Comparison of ENCODE assay signal across 18 cellular contexts in the genomic region with DNA sequence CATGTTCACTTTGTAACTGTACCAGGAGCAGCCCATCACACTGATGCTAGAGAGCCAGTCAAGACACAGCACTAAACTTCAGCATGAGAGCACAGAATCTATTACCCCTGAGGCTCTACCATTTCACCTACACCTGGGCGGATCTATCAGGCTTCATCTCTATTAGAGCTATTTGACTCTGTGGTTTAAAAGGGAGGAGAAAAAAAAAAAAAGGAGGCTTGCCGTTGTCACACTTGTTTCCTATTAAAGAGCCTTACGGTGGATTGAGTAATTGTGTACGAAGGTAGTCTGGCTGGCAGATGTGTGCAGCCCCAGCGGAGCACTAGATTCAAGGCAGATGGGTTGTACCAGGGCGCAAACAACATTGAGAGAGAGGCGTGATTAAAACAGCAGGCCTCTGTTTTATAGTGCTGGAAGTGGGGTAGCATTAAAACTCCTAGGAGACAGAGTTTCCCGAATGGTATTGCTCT.
DNase-seq lines count a peak whose midpoint lies in the region; ATAC-seq, FAIRE-seq and TF ChIP-seq lines count a peak whose summit lies in the region.
"Had no signal": no experiment of that assay in that cellular context is flagged by ENCODE, and none has a peak within 500 bp of the region (broad histone marks: within the 10 kb centered on the region; RNA-seq: fewer than 3 reads in every experiment).

No MANE protein-coding gene starts in this region.

- no peaks in the 10 kb centered on the region for H3K4me1 ChIP-seq in keratinocyte (ENCODE audit: control insufficient read depth, extremely low read depth, insufficient read depth, low read length)
- H3K4me1 ChIP-seq: tibial artery had no signal

- no peak overlapping the region for H3K4me2 ChIP-seq in keratinocyte (ENCODE audit: control insufficient read depth, extremely low read depth, insufficient read depth, low read depth, low read length)

- H3K4me1 Mint-ChIP-seq in HFFc6 (ENCODE audit: low read depth): peaks cover 48% of the 10 kb centered on the region

- H3K36me3 ChIP-seq in keratinocyte (ENCODE audit: control insufficient read depth in 2 of 2, extremely low read depth in 1 of 2, insufficient read depth in 2 of 2, low read length in 2 of 2): no peaks in the 10 kb centered on the region
- H3K36me3 ChIP-seq: tibial artery had no signal

- peak overlapping the region; percentile 30 for H2AFZ ChIP-seq in keratinocyte (ENCODE audit: control insufficient read depth, low read length)

- H3K4me3 ChIP-seq in keratinocyte (ENCODE audit: control insufficient read depth in 2 of 3, extremely low read depth in 1 of 3, insufficient read depth in 2 of 3, low read depth in 1 of 3, low read length in 3 of 3): no peak overlapping the region
- H3K4me3 ChIP-seq: coronary artery, tibial artery had no signal

- H3K36me3 Mint-ChIP-seq in HFFc6 (ENCODE audit: low read depth): peaks cover 15% of the 10 kb centered on the region

- FAIRE-seq in keratinocyte (lab: Jason Lieb, UNC): no peak
- FAIRE-seq in HTR-8/SVneo (lab: Jason Lieb, UNC): no peak
- FAIRE-seq: GM12892, RCC 7860 had no signal

- no peak for TF ChIP-seq CTCF in AG09319 (IDR thresholded peaks at IDR 0.05; ENCODE audit: low read depth, low read length)
- TF ChIP-seq CTCF in HFFc6 (IDR thresholded peaks at IDR 0.05): no peak
- TF ChIP-seq CTCF in keratinocyte (optimal IDR thresholded peaks at IDR 0.05 in 1 of 3, IDR thresholded peaks at IDR 0.05 in 1 of 3, conservative IDR thresholded peaks at IDR 0.05 in 1 of 3; ENCODE audit: extremely low read depth in 1 of 3, insufficient read depth in 2 of 3, low read length in 3 of 3): no peak

- no peaks in the 10 kb centered on the region for H3K79me2 ChIP-seq in keratinocyte (ENCODE audit: control insufficient read depth, insufficient read depth, low read length)

- no peaks in the 10 kb centered on the region for H4K20me1 ChIP-seq in keratinocyte (ENCODE audit: control insufficient read depth, extremely low read depth, insufficient read depth, low read length)

- no peaks in the 10 kb centered on the region for H3K9me1 ChIP-seq in keratinocyte (ENCODE audit: control insufficient read depth, extremely low read depth, insufficient read depth, low read length)

- H3K9me3 Mint-ChIP-seq in HFFc6: no peaks in the 10 kb centered on the region
- H3K9me3 Mint-ChIP-seq: activated T-cell treated with anti-CD3 and anti-CD28 coated beads, Interleukin-2, amount 50 U/mL, for 72 hours had no signal

- H3K9me3 ChIP-seq in keratinocyte (ENCODE audit: control insufficient read depth, low read depth, low read length): no peaks in the 10 kb centered on the region
- H3K9me3 ChIP-seq: tibial artery had no signal

- no peak overlapping the region for H3K27ac ChIP-seq in keratinocyte (ENCODE audit: control insufficient read depth, insufficient read depth, low read length)
- H3K27ac ChIP-seq: coronary artery, tibial artery had no signal

- dilution Hi-C loops in keratinocyte (cut with MboI; ENCODE audit: extremely low pct_ligation_motif_present, low sequenced_read_pairs): no loop called here

- no peaks in the 10 kb centered on the region for H3K27me3 ChIP-seq in keratinocyte (ENCODE audit: control insufficient read depth, extremely low read depth, insufficient read depth, low read length)
- H3K27me3 ChIP-seq: tibial artery had no signal

- peak overlapping the region; percentile 88 for H3K4me3 Mint-ChIP-seq in HFFc6
- H3K4me3 Mint-ChIP-seq: activated T-cell treated with anti-CD3 and anti-CD28 coated beads, Interleukin-2, amount 50 U/mL, for 72 hours had no signal

- no peak overlapping the region for H3K9ac ChIP-seq in keratinocyte (ENCODE audit: control insufficient read depth, extremely low read depth, insufficient read depth, low read length)

- ATAC-seq in HG02571 (IDR thresholded peaks at IDR 0.05; ENCODE audit: unreplicated experiment): no peak
- ATAC-seq in esophagus mucosa: no peak
- no peak for ATAC-seq in GM21737 (IDR thresholded peaks at IDR 0.05; ENCODE audit: unreplicated experiment)
- ATAC-seq: activated T-cell treated with anti-CD3 and anti-CD28 coated beads, Interleukin-2, amount 50 U/mL, for 72 hours had no signal

- H3K27me3 Mint-ChIP-seq in HFFc6 (ENCODE audit: insufficient read depth): no peaks in the 10 kb centered on the region

- DNase-seq in AG09319 (ENCODE audit: extremely low read depth, low read depth) (peak; percentile 69), HFFc6 (no peak), keratinocyte (ENCODE audit: low read depth, low spot score) (no peak), HTR-8/SVneo (ENCODE audit: insufficient read length, low spot score) (no peak)
- DNase-seq: activated CD4-positive, alpha-beta T cell treated with anti-CD3 and anti-CD28 coated beads, Interleukin-2, amount 50 U/mL, for 1 hour; activated T-cell treated with anti-CD3 and anti-CD28 coated beads, Interleukin-2, amount 50 U/mL, for 72 hours; DMS79 treated with DMSO at 0.1 percent for 48 hours; KBM-7; NCI-H2029; T-helper 9 cell; tibial artery had no signal

- H3K27ac Mint-ChIP-seq in HFFc6: peak overlapping the region; percentile 73
- H3K27ac Mint-ChIP-seq: activated T-cell treated with anti-CD3 and anti-CD28 coated beads, Interleukin-2, amount 50 U/mL, for 72 hours had no signal

TF ChIP-seq in PFSK-1, 5 proteins besides CTCF, POLR2A, EP300 and RAD21:
- peak; percentile 66 for TF ChIP-seq FOXP2 (optimal IDR thresholded peaks at IDR 0.05; ENCODE audit: borderline replicate concordance, extremely low read depth, extremely low read length, insufficient read depth)
- no peak for TF ChIP-seq POLR2AphosphoS5 (IDR thresholded peaks at IDR 0.05; ENCODE audit: low read depth, low read length)
- TF ChIP-seq TAF1 (IDR thresholded peaks at IDR 0.05; ENCODE audit: borderline replicate concordance, insufficient read depth, low read length): no peak
- TF ChIP-seq, protein P1, sequence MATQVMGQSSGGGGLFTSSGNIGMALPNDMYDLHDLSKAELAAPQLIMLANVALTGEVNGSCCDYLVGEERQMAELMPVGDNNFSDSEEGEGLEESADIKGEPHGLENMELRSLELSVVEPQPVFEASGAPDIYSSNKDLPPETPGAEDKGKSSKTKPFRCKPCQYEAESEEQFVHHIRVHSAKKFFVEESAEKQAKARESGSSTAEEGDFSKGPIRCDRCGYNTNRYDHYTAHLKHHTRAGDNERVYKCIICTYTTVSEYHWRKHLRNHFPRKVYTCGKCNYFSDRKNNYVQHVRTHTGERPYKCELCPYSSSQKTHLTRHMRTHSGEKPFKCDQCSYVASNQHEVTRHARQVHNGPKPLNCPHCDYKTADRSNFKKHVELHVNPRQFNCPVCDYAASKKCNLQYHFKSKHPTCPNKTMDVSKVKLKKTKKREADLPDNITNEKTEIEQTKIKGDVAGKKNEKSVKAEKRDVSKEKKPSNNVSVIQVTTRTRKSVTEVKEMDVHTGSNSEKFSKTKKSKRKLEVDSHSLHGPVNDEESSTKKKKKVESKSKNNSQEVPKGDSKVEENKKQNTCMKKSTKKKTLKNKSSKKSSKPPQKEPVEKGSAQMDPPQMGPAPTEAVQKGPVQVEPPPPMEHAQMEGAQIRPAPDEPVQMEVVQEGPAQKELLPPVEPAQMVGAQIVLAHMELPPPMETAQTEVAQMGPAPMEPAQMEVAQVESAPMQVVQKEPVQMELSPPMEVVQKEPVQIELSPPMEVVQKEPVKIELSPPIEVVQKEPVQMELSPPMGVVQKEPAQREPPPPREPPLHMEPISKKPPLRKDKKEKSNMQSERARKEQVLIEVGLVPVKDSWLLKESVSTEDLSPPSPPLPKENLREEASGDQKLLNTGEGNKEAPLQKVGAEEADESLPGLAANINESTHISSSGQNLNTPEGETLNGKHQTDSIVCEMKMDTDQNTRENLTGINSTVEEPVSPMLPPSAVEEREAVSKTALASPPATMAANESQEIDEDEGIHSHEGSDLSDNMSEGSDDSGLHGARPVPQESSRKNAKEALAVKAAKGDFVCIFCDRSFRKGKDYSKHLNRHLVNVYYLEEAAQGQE (IDR thresholded peaks at IDR 0.05; ENCODE audit: insufficient read depth in 1 of 2, low read depth in 2 of 2, low read length in 2 of 2): no peak
